In genomic region chr5:37899037-37899436, GRCh38 we compare ENCODE assay signal across 33 cellular contexts.
"Had no signal": no experiment of that assay in that cellular context is flagged by ENCODE, and none has a peak within 500 bp of the region (broad histone marks: within the 10 kb centered on the region; RNA-seq: fewer than 3 reads in every experiment).

No MANE protein-coding gene starts in this region.

- H3K4me2 ChIP-seq: PC-9 had no signal

- H3K9me3 ChIP-seq: MG63, SJCRH30 had no signal

- H2AFZ ChIP-seq: PC-9 had no signal

- H3K27me3 ChIP-seq: MG63, SJCRH30 had no signal

- H3K27ac ChIP-seq: PC-9, RWPE1, SJCRH30, SK-N-MC had no signal

- DNase-seq: Kasumi-1, MG63, MV-4-11, NCI-H1092 treated with DMSO at 0.1 percent for 48 hours, NCI-H1105 treated with DMSO at 0.1 percent for 48 hours, NCI-H1417, NCI-H1436, NCI-H146, NCI-H1694, NCI-H187, NCI-H1930, NCI-H2029 treated with DMSO at 0.1 percent for 48 hours, NCI-H2081 treated with DMSO at 0.1 percent for 48 hours, NCI-H2107, NCI-H2171, NCI-H226, NCI-H446 treated with DMSO at 0.1 percent for 48 hours, NCI-H510A, NCI-H524, NCI-H526, NCI-H69, NCI-H748 treated with DMSO at 0.1 percent for 48 hours, NCI-H82, PC-9, SHP77, SIG-M5, SJCRH30, T-cell had no signal

- H3K4me1 ChIP-seq: SJCRH30 had no signal

- H3K36me3 ChIP-seq: MG63, SJCRH30 had no signal

- H3K4me3 ChIP-seq: MG63, PC-9, SJCRH30, SK-N-MC had no signal

- ATAC-seq: Panc1, Right ventricle myocardium inferior, SK-N-SH treated with all-trans-retinoic acid at 6 μM for 48 hours, T-cell had no signal
